ENCODE assay signal across 26 cellular contexts in genomic region chr17:38431343-38432145, GRCh38. TPM values are rescaled to one million over a fixed set of nuclear protein-coding genes. Genes with fewer than 3 reads are reported as not detected.
DNase-seq lines count a peak whose midpoint lies in the region; ATAC-seq, FAIRE-seq and TF ChIP-seq lines count a peak whose summit lies in the region.
"Had no signal": no experiment of that assay in that cellular context is flagged by ENCODE, and none has a peak within 500 bp of the region (broad histone marks: within the 10 kb centered on the region; RNA-seq: fewer than 3 reads in every experiment).

No MANE protein-coding gene starts in this region.

- no peak for FAIRE-seq in kidney (lab: Jason Lieb, UNC)
- FAIRE-seq: endometrium had no signal

- peaks cover 10% of the 10 kb centered on the region; the same call in 1 of the 2 replicates for H3K36me3 Mint-ChIP-seq in HFFc6 (ENCODE audit: low read depth)
- H3K36me3 Mint-ChIP-seq: activated naive CD4-positive, alpha-beta T cell treated with anti-CD3 and anti-CD28 coated beads, Interleukin-2, amount 50 U/mL, for 72 hours had no signal

- 0 out of 2 replicates have a peak overlapping the region, but pooled peaks have one; percentile 1 for H3K27ac Mint-ChIP-seq in HFFc6
- H3K27ac Mint-ChIP-seq: activated naive CD4-positive, alpha-beta T cell treated with anti-CD3 and anti-CD28 coated beads, Interleukin-2, amount 50 U/mL, for 72 hours had no signal

- H3K4me3 ChIP-seq in kidney (ENCODE audit: low read length in 2 of 2) (no peak overlapping the region), skeletal muscle satellite cell (ENCODE audit: low read length) (no peak overlapping the region), Peyer's patch (no peak overlapping the region)
- H3K4me3 ChIP-seq: suprapubic skin had no signal

- H3K9me3 Mint-ChIP-seq in HFFc6, result no peaks in the 10 kb centered on the region
- H3K9me3 Mint-ChIP-seq: activated naive CD4-positive, alpha-beta T cell treated with anti-CD3 and anti-CD28 coated beads, Interleukin-2, amount 50 U/mL, for 72 hours had no signal

- no peak overlapping the region for H3K9ac ChIP-seq in kidney (ENCODE audit: low read length in 2 of 2)
- no peak overlapping the region for H3K9ac ChIP-seq in skeletal muscle satellite cell (ENCODE audit: low read depth, low read length)

- H3K27me3 Mint-ChIP-seq in HFFc6 (ENCODE audit: insufficient read depth), result peaks cover 1% of the 10 kb centered on the region

- H3K27me3 ChIP-seq in skeletal muscle satellite cell (ENCODE audit: control insufficient read depth, insufficient read depth, low read length) (no peaks in the 10 kb centered on the region), Peyer's patch (no peaks in the 10 kb centered on the region), foreskin keratinocyte (no peaks in the 10 kb centered on the region)
- H3K27me3 ChIP-seq: suprapubic skin had no signal

- peaks cover 0 to 7% of the 10 kb centered on the region in 2 donors for H3K4me1 ChIP-seq in kidney (ENCODE audit: control insufficient read depth in 1 of 2, insufficient read depth in 1 of 2, low read depth in 1 of 2, low read length in 2 of 2)
- peaks cover 50% of the 10 kb centered on the region for H3K4me1 ChIP-seq in skeletal muscle satellite cell (ENCODE audit: control insufficient read depth, insufficient read depth, low read length)
- peaks cover 0 to 15% (median 10%) of the 10 kb centered on the region in 4 donors for H3K4me1 ChIP-seq in Peyer's patch
- H3K4me1 ChIP-seq in foreskin keratinocyte, result no peaks in the 10 kb centered on the region

- H3K4me1 Mint-ChIP-seq in HFFc6 (ENCODE audit: low read depth), result peaks cover 45% of the 10 kb centered on the region

- H3K4me2 ChIP-seq in skeletal muscle satellite cell (ENCODE audit: low read length), result peak overlapping the region; percentile 97

- DNase-seq in HFFc6, result no peak
- peak in 59 of 61 donors; percentile 32 to 97 (median 86) for DNase-seq in caudate nucleus (lab: John Stamatoyannopoulos, UW)
- DNase-seq in kidney, result peak; percentile 16
- DNase-seq in Peyer's patch, result no peak
- DNase-seq in foreskin keratinocyte, result no peak
- no peak for DNase-seq in stimulated activated CD4-positive, alpha-beta T cell treated with anti-CD3 and anti-CD28 coated beads, Interleukin-4, amount 100 ng/mL, for 1 hour
- DNase-seq: activated CD4-positive, alpha-beta T cell treated with anti-CD3 and anti-CD28 coated beads, Interleukin-2, amount 50 U/mL, for 48 hours; activated T-cell treated with anti-CD3 and anti-CD28 coated beads, Interleukin-2, amount 50 U/mL, for 1 hour; AML-193; central memory CD4-positive, alpha-beta T cell; DMS53; foreskin melanocyte; KBM-7; mammary epithelial cell; NCI-H1092; NCI-H2107; NCI-H774; stimulated activated CD4-positive, alpha-beta T cell treated with anti-CD3 and anti-CD28 coated beads, Interleukin-2, amount 100 ng/mL, for 24 hours had no signal

- H3K9me3 ChIP-seq in kidney (ENCODE audit: control insufficient read depth in 1 of 2, low read length in 2 of 2) (no peaks in the 10 kb centered on the region), skeletal muscle satellite cell (replicated peaks; ENCODE audit: low read length) (no peaks in the 10 kb centered on the region), Peyer's patch (no peaks in the 10 kb centered on the region)
- H3K9me3 ChIP-seq: suprapubic skin had no signal

- intact Hi-C loops in kidney (cut with DNase I), result loop anchor here (10.0 kb wide), 1 partner anchor 63 kb away; no protein-coding TSS in a partner anchor

- peak overlapping the region; percentile 28; the same call in 1 of the 2 replicates for H3K4me3 Mint-ChIP-seq in HFFc6

- no peak for TF ChIP-seq POLR2A in Peyer's patch (IDR thresholded peaks at IDR 0.05)

- ATAC-seq in HG03025 (IDR thresholded peaks at IDR 0.05; ENCODE audit: low FRiP score, unreplicated experiment), result no peak
- ATAC-seq in foreskin keratinocyte, result no peak
- ATAC-seq: activated naive CD4-positive, alpha-beta T cell treated with anti-CD3 and anti-CD28 coated beads, Interleukin-2, amount 50 U/mL, for 72 hours; Panc1; sciatic nerve had no signal

- TF ChIP-seq CTCF in HFFc6 (IDR thresholded peaks at IDR 0.05), result 0 out of 2 replicates have a peak, but pooled peaks have one; percentile 10
- TF ChIP-seq CTCF in kidney (IDR thresholded peaks at IDR 0.05; ENCODE audit: borderline replicate concordance, extremely low read depth, insufficient read depth), result no peak
- TF ChIP-seq CTCF in Peyer's patch (IDR thresholded peaks at IDR 0.05), result no peak
- TF ChIP-seq CTCF in foreskin keratinocyte (conservative IDR thresholded peaks at IDR 0.05), result no peak

- no peaks in the 10 kb centered on the region for H3K36me3 ChIP-seq in kidney (ENCODE audit: control insufficient read depth in 1 of 2, insufficient read depth in 2 of 2, low read length in 2 of 2)
- peaks cover 9% of the 10 kb centered on the region for H3K36me3 ChIP-seq in skeletal muscle satellite cell (ENCODE audit: insufficient read depth, low read length)
- H3K36me3 ChIP-seq in Peyer's patch, result no peaks in the 10 kb centered on the region
- H3K36me3 ChIP-seq: suprapubic skin had no signal

- H3K27ac ChIP-seq in caudate nucleus (ENCODE audit: low read depth, low read length) (peak overlapping the region; percentile 99), kidney (ENCODE audit: low read depth in 2 of 2, low read length in 2 of 2) (no peak overlapping the region), Peyer's patch (no peak overlapping the region), foreskin keratinocyte (no peak overlapping the region)
- H3K27ac ChIP-seq: HL-60, suprapubic skin had no signal

RNA-seq across cellular contexts. Expression of gene ARHGAP23, which starts 3.3 kb away (rescaled TPM):
- 100 to 1,000 TPM; 206 to 231 (median 224) TPM for total RNA-seq in HFFc6 (2021; fragmentation: NEBNext Ultra II Directional; extraction: Animal tissue kit (Norgen Biotek cat#: 25700))
- 53.8 TPM for total RNA-seq in kidney
- 7.6 TPM for polyA plus RNA-seq in kidney (ENCODE audit: insufficient read depth, low read depth, low replicate concordance)
- 16.6 and 18.5 TPM in 2 replicates for total RNA-seq in skeletal muscle satellite cell (2012; rRNA removed)
- 10 to 100 TPM in 2 of 4 donors, 1 to 10 TPM in 1, under 1 TPM in 1; 0.88 to 36.3 (median 8.9) TPM for total RNA-seq in Peyer's patch
- total RNA-seq in foreskin keratinocyte, result 46.2 and 49.4 TPM in 2 replicates
- 21.7 and 25.9 TPM in 2 replicates for polyA plus RNA-seq in foreskin keratinocyte

Comparison
In these comparisons a context has a peak if more than half of its experiments do, and no peak if none do; other contexts are left out.
1. DNase-seq: peak in caudate nucleus (59 of 61) and kidney (single experiment); none in HFFc6 (single experiment), Peyer's patch (0 of 3), foreskin keratinocyte (0 of 2) and stimulated activated CD4-positive, alpha-beta T cell treated with anti-CD3 and anti-CD28 coated beads, Interleukin-4, amount 100 ng/mL, for 1 hour (single experiment).